Comparison of ENCODE assay signal across 1 cellular context in the genomic region with DNA sequence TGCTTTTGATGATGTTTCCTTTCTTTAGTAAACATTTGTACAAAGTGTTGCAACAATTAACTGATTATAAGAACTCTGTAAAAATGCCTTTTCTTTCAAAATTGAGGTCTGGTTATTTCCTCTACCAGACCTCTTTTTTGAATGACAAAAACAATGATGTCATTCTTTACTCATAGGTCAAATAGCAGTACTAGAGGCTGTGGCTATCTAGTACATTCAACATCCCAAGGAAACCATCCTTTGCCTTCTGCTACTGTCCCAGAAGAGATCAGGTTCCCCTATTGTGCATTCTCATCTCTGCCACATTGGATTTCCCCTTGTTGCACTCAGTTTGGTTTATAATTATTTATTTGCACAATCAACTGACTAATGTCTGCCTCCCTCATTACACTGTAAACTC.
TF ChIP-seq lines count a peak whose summit lies in the region.

No MANE protein-coding gene starts in this region.

TF ChIP-seq in HepG2, 621 proteins besides CTCF, POLR2A, EP300 and RAD21:
- TF ChIP-seq SOX5 (CRISPR knock-in tag; IDR thresholded peaks at IDR 0.05; ENCODE audit: borderline replicate concordance): no peak
- no peak for TF ChIP-seq NCOA2 (CRISPR knock-in tag; IDR thresholded peaks at IDR 0.05)
- TF ChIP-seq ATF7 (IDR thresholded peaks at IDR 0.05): peak; percentile 86
- no peak for TF ChIP-seq ATF7 (CRISPR knock-in tag; IDR thresholded peaks at IDR 0.05)
- TF ChIP-seq, protein P1, sequence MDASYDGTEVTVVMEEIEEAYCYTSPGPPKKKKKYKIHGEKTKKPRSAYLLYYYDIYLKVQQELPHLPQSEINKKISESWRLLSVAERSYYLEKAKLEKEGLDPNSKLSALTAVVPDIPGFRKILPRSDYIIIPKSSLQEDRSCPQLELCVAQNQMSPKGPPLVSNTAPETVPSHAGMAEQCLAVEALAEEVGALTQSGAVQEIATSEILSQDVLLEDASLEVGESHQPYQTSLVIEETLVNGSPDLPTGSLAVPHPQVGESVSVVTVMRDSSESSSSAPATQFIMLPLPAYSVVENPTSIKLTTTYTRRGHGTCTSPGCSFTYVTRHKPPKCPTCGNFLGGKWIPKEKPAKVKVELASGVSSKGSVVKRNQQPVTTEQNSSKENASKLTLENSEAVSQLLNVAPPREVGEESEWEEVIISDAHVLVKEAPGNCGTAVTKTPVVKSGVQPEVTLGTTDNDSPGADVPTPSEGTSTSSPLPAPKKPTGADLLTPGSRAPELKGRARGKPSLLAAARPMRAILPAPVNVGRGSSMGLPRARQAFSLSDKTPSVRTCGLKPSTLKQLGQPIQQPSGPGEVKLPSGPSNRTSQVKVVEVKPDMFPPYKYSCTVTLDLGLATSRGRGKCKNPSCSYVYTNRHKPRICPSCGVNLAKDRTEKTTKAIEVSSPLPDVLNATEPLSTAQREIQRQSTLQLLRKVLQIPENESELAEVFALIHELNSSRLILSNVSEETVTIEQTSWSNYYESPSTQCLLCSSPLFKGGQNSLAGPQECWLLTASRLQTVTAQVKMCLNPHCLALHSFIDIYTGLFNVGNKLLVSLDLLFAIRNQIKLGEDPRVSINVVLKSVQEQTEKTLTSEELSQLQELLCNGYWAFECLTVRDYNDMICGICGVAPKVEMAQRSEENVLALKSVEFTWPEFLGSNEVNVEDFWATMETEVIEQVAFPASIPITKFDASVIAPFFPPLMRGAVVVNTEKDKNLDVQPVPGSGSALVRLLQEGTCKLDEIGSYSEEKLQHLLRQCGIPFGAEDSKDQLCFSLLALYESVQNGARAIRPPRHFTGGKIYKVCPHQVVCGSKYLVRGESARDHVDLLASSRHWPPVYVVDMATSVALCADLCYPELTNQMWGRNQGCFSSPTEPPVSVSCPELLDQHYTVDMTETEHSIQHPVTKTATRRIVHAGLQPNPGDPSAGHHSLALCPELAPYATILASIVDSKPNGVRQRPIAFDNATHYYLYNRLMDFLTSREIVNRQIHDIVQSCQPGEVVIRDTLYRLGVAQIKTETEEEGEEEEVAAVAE (CRISPR knock-in tag; IDR thresholded peaks at IDR 0.05; ENCODE audit: borderline replicate concordance): no peak
- no peak for TF ChIP-seq TRIM24 (CRISPR knock-in tag; IDR thresholded peaks at IDR 0.05)
